Comparison of ENCODE assay signal across 11 cellular contexts in the genomic region with DNA sequence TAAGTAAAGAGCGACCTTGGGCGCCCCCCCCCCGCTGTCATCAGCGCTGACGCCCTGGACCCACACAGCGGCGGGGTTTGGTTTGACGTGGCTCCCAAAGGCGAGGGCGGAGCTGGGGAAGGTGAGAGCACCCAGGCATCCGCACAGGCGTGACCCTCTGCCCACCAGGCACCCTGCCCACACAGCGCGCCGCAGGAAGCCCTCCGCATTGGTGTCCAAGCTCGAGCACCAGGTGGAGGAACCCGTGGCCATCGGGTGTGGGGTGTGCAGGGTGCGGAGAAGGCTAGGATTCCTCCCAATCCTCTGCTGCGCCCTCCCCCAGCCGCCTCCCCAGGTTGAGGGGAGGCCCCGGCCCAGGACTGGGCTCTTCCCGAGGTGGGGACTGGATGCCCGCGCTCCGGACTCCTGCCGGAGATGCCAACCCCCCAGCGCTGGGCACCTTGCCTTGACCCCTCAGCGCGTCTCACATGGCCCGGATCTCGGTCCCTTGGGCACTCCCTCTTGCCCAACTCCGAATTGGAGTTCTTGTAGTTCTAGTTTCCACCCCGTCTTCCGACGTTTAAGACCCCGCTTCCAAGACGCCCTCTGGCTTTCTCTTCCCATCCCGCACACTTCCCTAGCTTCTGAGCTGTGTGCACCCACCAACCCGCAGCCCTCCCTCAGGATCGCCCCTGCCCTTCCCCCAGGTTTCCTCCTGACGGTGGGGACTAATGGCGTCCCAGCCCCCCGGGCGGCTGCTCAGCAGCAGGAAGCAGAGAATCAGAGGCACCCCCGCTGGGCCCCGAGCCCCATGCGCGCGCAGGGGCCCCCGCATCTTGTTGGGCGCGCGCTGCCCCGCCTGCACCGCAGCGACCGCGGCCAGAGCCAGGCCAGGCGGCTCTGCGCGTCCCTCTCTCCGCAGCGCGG. TPM values are rescaled to one million over a fixed set of nuclear protein-coding genes. Genes with fewer than 3 reads are reported as not detected.
A peak's percentile ranks its signal among the peaks of the same experiment; 100 is the strongest.
DNase-seq lines count a peak whose midpoint lies in the region; ATAC-seq lines count a peak whose summit lies in the region.
"Had no signal": no experiment of that assay in that cellular context is flagged by ENCODE, and none has a peak within 500 bp of the region (broad histone marks: within the 10 kb centered on the region; RNA-seq: fewer than 3 reads in every experiment).

No MANE protein-coding gene starts in this region.

- H3K27ac ChIP-seq in right cardiac atrium (ENCODE audit: low read length) (no peak overlapping the region), skeletal muscle tissue (ENCODE audit: low read depth, low read length) (no peak overlapping the region)
- H3K27ac ChIP-seq: epithelial cell of prostate had no signal

- H3K4me3 ChIP-seq in right cardiac atrium (ENCODE audit: low read length), result peak overlapping the region; percentile 1
- peak overlapping the region; percentile 30 to 54 (median 46) for H3K4me3 ChIP-seq in skeletal muscle tissue (ENCODE audit: low read length in 3 of 3)

- no peaks in the 10 kb centered on the region for H3K9me3 ChIP-seq in right cardiac atrium (ENCODE audit: control insufficient read depth, low read length)
- no peaks in the 10 kb centered on the region for H3K9me3 ChIP-seq in skeletal muscle tissue (ENCODE audit: control insufficient read depth in 3 of 3, low read length in 3 of 3)

- ATAC-seq in right cardiac atrium (peak; percentile 32 to 33), GM19395 (IDR thresholded peaks at IDR 0.05; ENCODE audit: unreplicated experiment) (no peak), GM18520 (IDR thresholded peaks at IDR 0.05; ENCODE audit: unreplicated experiment) (no peak), HG02970 (IDR thresholded peaks at IDR 0.05; ENCODE audit: low FRiP score, unreplicated experiment) (no peak)

- H3K36me3 ChIP-seq in skeletal muscle tissue (ENCODE audit: control insufficient read depth in 3 of 3, insufficient read depth in 3 of 3, low read length in 3 of 3), result no peaks in the 10 kb centered on the region

- peak; percentile 25 to 26 for DNase-seq in NCI-H2081 (lab: John Stamatoyannopoulos, UW)
- DNase-seq in NCI-H2081 treated with DMSO at 0.1 percent for 48 hours (lab: John Stamatoyannopoulos, UW), result no peak
- peak; percentile 11 for DNase-seq in RPMI7951 (ENCODE audit: low read depth)
- DNase-seq in right cardiac atrium, result peak in 2 of 3 donors; percentile 52 to 60
- DNase-seq: AML-193, naive B cell had no signal

- peaks cover 3% of the 10 kb centered on the region for H3K4me1 ChIP-seq in right cardiac atrium (ENCODE audit: control insufficient read depth, insufficient read depth, low read length)
- peaks cover 15 to 29% (median 17%) of the 10 kb centered on the region in 3 donors for H3K4me1 ChIP-seq in skeletal muscle tissue (ENCODE audit: control insufficient read depth in 3 of 3, insufficient read depth in 3 of 3, low read length in 3 of 3)

- intact Hi-C loops in right cardiac atrium (cut with DNase I), result no loop called here

- H3K27me3 ChIP-seq in right cardiac atrium (ENCODE audit: control insufficient read depth, insufficient read depth), result no peaks in the 10 kb centered on the region
- peaks cover 11 to 44% (median 35%) of the 10 kb centered on the region in 3 donors for H3K27me3 ChIP-seq in skeletal muscle tissue (ENCODE audit: control insufficient read depth in 3 of 3, insufficient read depth in 3 of 3, low read length in 3 of 3)

- WGBS in right cardiac atrium, result 2% methylated on average over 66 of the region's 66 CpGs

- H3K9ac ChIP-seq in skeletal muscle tissue (ENCODE audit: low read depth in 1 of 3, low read length in 3 of 3), result peak overlapping the region in 2 of 3 donors; percentile 23 to 25

RNA-seq across cellular contexts. Expression of a gene that starts 25.9 kb away (rescaled TPM):
- total RNA-seq in RPMI7951 (2014; rRNA removed; shearing (Covaris generic)), result not detected in 2 replicates
- total RNA-seq in right cardiac atrium (not detected), skeletal muscle tissue (not detected)
- polyA plus RNA-seq in right cardiac atrium, result not detected

RNA-seq across cellular contexts. Expression of a gene that starts 29.3 kb away (rescaled TPM):
- 80.4 and 101 TPM in 2 replicates for total RNA-seq in RPMI7951 (2014; rRNA removed; shearing (Covaris generic))
- total RNA-seq in right cardiac atrium (10 to 100 TPM; 42.2 to 58.8 (median 56.2) TPM), skeletal muscle tissue (25.1 TPM)
- polyA plus RNA-seq in right cardiac atrium, result 50.0 TPM

RNA-seq across cellular contexts. Expression of a gene that starts 49.2 kb away (rescaled TPM):
- 3.2 and 4.4 TPM in 2 replicates for total RNA-seq in RPMI7951 (2014; rRNA removed; shearing (Covaris generic))
- under 1 TPM in 1 of 4 donors, not detected in 3; 0.25 TPM for total RNA-seq in right cardiac atrium
- 0.41 TPM for polyA plus RNA-seq in right cardiac atrium
- total RNA-seq in skeletal muscle tissue, result not detected

RNA-seq across cellular contexts. Expression of a gene that starts 59.8 kb away (rescaled TPM):
- 0.20 and 0.60 TPM in 2 replicates for total RNA-seq in RPMI7951 (2014; rRNA removed; shearing (Covaris generic))
- total RNA-seq in right cardiac atrium (over 10,000 TPM in 1 of 4 donors, 1,000 to 10,000 TPM in 3; 6,970 to 10,932 (median 7,338) TPM), skeletal muscle tissue (3,588 TPM)
- 9,146 TPM for polyA plus RNA-seq in right cardiac atrium

Comparison
In these comparisons a context has a peak if more than half of its experiments do, and no peak if none do; other contexts are left out.
1. ATAC-seq: peak in right cardiac atrium (2 of 2); none in GM19395 (single experiment), GM18520 (single experiment) and HG02970 (single experiment).